8 cellular contexts compared by ENCODE assay signal in genomic region chr18:79680891-79681339, GRCh38. TPM values are rescaled to one million over a fixed set of nuclear protein-coding genes. Genes with fewer than 3 reads are reported as not detected.
DNase-seq lines count a peak whose midpoint lies in the region; ATAC-seq, FAIRE-seq and TF ChIP-seq lines count a peak whose summit lies in the region.

No MANE protein-coding gene starts in this region.

- no peak for TF ChIP-seq EP300 in esophagus muscularis mucosa (IDR thresholded peaks at IDR 0.05)

- H3K27me3 ChIP-seq in DND-41 (ENCODE audit: insufficient read depth, low read length, poor library complexity), result no peaks in the 10 kb centered on the region
- H3K27me3 ChIP-seq in Peyer's patch, result no peaks in the 10 kb centered on the region
- no peaks in the 10 kb centered on the region for H3K27me3 ChIP-seq in esophagus muscularis mucosa
- no peaks in the 10 kb centered on the region for H3K27me3 ChIP-seq in pancreas

- peaks cover 64% of the 10 kb centered on the region for H3K4me1 ChIP-seq in DND-41 (ENCODE audit: insufficient read depth, low read length)
- peaks cover 6 to 28% (median 17%) of the 10 kb centered on the region in 4 donors for H3K4me1 ChIP-seq in Peyer's patch
- peaks cover 39 to 52% (median 47%) of the 10 kb centered on the region in 4 donors for H3K4me1 ChIP-seq in esophagus muscularis mucosa
- H3K4me1 ChIP-seq in pancreas, result peaks cover 6 to 34% (median 14%) of the 10 kb centered on the region in 3 donors

- H2AFZ ChIP-seq in DND-41 (ENCODE audit: low read depth, low read length), result no peak overlapping the region

- FAIRE-seq in pancreas (lab: Jason Lieb, UNC), result no peak

- peak overlapping the region; percentile 99 for H3K27ac ChIP-seq in DND-41 (ENCODE audit: low read length)
- peak overlapping the region in 2 of 4 donors; percentile 2 to 98 for H3K27ac ChIP-seq in Peyer's patch
- no peak overlapping the region for H3K27ac ChIP-seq in esophagus muscularis mucosa (replicated peaks in 1 of 4)
- H3K27ac ChIP-seq in pancreas, result no peak overlapping the region

- H3K79me2 ChIP-seq in DND-41 (ENCODE audit: insufficient read depth, low read length), result peaks cover 71% of the 10 kb centered on the region

- DNase-seq in DND-41 (no peak), Peyer's patch (peak in 1 of 3 donors; percentile 48), esophagus muscularis mucosa (ENCODE audit: extremely low spot score) (no peak), pancreas (peak in 1 of 6 donors; percentile 55), AG08395 (ENCODE audit: low spot score) (no peak), NCI-H1436 treated with DMSO at 0.1 percent for 48 hours (lab: John Stamatoyannopoulos, UW) (no peak), COLO668 (lab: John Stamatoyannopoulos, UW; ENCODE audit: unreplicated experiment) (no peak)

- H3K36me3 ChIP-seq in DND-41 (ENCODE audit: insufficient read depth, low read length) (peaks cover 46% of the 10 kb centered on the region), Peyer's patch (peaks cover 0 to 5% (median 0%) of the 10 kb centered on the region in 3 donors), esophagus muscularis mucosa (peaks cover 0 to 8% (median 4%) of the 10 kb centered on the region in 4 donors), pancreas (no peaks in the 10 kb centered on the region)

- no peak for ATAC-seq in DND-41 (ENCODE audit: insufficient read depth, low read depth)
- no peak for ATAC-seq in pancreas
- ATAC-seq in GM19328 (IDR thresholded peaks at IDR 0.05; ENCODE audit: unreplicated experiment), result no peak

- peak overlapping the region; percentile 87 for H3K4me2 ChIP-seq in DND-41 (ENCODE audit: insufficient read depth, low read length)

- H3K9me3 ChIP-seq in DND-41 (ENCODE audit: insufficient read depth, low read length, severe bottlenecking), result peaks cover 9% of the 10 kb centered on the region
- no peaks in the 10 kb centered on the region for H3K9me3 ChIP-seq in Peyer's patch
- H3K9me3 ChIP-seq in esophagus muscularis mucosa, result no peaks in the 10 kb centered on the region
- H3K9me3 ChIP-seq in pancreas, result no peaks in the 10 kb centered on the region

- intact Hi-C loops in esophagus muscularis mucosa (cut with DNase I) (no loop called here), pancreas (cut with DNase I) (no loop called here)

- H3K9ac ChIP-seq in DND-41 (ENCODE audit: low read depth, low read length), result peak overlapping the region; percentile 89

- H3K4me3 ChIP-seq in DND-41 (ENCODE audit: low read depth in 1 of 2, low read length in 2 of 2) (peak overlapping the region; percentile 54 to 94; a peak in 3 of 4 replicates), Peyer's patch (peak overlapping the region; percentile 75 to 95 (median 88)), esophagus muscularis mucosa (peak overlapping the region; percentile 86 to 94 (median 93)), pancreas (peak overlapping the region; percentile 48 to 99 (median 89))

- 70% methylated on average over 18 of the region's 20 CpGs for WGBS in esophagus muscularis mucosa
- 27 to 28% methylated on average over 20 of the region's 20 CpGs for WGBS in pancreas, 2 donors

- peaks cover 59% of the 10 kb centered on the region for H4K20me1 ChIP-seq in DND-41 (ENCODE audit: insufficient read depth, low read length)

- TF ChIP-seq POLR2A in Peyer's patch (IDR thresholded peaks at IDR 0.05), result no peak
- no peak for TF ChIP-seq POLR2A in esophagus muscularis mucosa (IDR thresholded peaks at IDR 0.05; ENCODE audit: low read depth)

- TF ChIP-seq CTCF in DND-41 (IDR thresholded peaks at IDR 0.05; ENCODE audit: borderline replicate concordance, extremely low read depth, low read length, poor library complexity, severe bottlenecking), result no peak
- TF ChIP-seq CTCF in Peyer's patch (IDR thresholded peaks at IDR 0.05), result no peak
- TF ChIP-seq CTCF in esophagus muscularis mucosa (IDR thresholded peaks at IDR 0.05), result no peak
- no peak for TF ChIP-seq CTCF in pancreas (IDR thresholded peaks at IDR 0.05)

RNA-seq across cellular contexts. Expression of gene CTDP1, which starts 1.3 kb away (rescaled TPM):
- total RNA-seq in Peyer's patch, result 10 to 100 TPM; 20.7 to 36.2 (median 25.8) TPM
- 10 to 100 TPM; 22.0 to 28.5 (median 24.5) TPM for total RNA-seq in esophagus muscularis mucosa
- 10 to 100 TPM in 4 of 6 donors, 1 to 10 TPM in 2; 9.8 to 13.8 (median 10.2) TPM for total RNA-seq in pancreas
- polyA plus RNA-seq in pancreas, result 10 to 100 TPM; 12.5 to 14.4 TPM
